28 cellular contexts compared by ENCODE assay signal in the genomic region with DNA sequence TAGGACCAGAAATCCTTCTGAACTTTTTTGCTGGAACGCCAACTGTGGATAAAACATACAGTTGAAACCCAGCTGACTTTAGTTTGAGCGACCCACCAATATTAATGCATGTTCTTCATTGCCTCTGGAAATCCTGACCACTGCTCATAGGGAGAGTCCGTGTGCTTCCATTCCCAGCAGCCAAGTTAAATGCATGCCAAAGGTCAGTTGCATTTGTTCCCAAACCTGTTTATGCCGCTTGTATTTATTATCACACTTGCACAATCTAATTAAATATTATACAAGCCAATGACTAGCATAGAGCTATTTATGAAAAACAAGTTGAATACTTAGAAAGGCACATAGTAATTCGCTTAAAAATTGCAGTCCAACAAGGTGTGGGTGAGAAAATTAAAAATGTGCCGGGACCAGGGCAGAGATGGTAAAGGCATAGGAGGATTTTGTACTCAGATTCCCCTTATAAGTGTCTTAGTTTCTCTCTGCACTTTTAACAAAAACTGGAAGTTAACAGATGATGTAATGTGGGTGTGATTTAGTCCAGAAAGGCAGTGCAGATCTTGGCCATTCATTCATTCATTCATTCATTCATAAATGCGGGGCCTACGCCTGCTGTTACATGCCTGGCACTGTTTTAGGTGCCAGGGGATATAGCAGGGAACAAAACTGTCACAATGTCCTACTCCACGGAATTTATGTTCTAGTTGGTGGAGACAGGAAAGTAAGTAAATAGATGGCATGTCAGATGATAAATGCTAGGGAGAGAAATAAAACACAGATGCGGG.
DNase-seq lines count a peak whose midpoint lies in the region; ATAC-seq, FAIRE-seq and TF ChIP-seq lines count a peak whose summit lies in the region.
"Had no signal": no experiment of that assay in that cellular context is flagged by ENCODE, and none has a peak within 500 bp of the region (broad histone marks: within the 10 kb centered on the region; RNA-seq: fewer than 3 reads in every experiment).

No MANE protein-coding gene starts in this region.

- H3K27ac ChIP-seq in breast epithelium, result peak overlapping the region; percentile 83 to 86
- peak overlapping the region in 2 of 4 donors; percentile 14 to 30 for H3K27ac ChIP-seq in pancreas
- H3K27ac ChIP-seq: ascending aorta, gastroesophageal sphincter, neutrophil, tibial nerve had no signal

- H3K27ac Mint-ChIP-seq in stimulated activated naive CD8-positive, alpha-beta T cell treated with anti-CD3 and anti-CD28 coated beads, Interleukin-15, amount 100 ng/mL, for 72 hours, result peak overlapping the region; percentile 44 to 90
- H3K27ac Mint-ChIP-seq: activated CD8-positive, alpha-beta T cell treated with anti-CD3 and anti-CD28 coated beads for 36 hours had no signal

- H3K4me1 Mint-ChIP-seq in stimulated activated naive CD8-positive, alpha-beta T cell treated with anti-CD3 and anti-CD28 coated beads, Interleukin-15, amount 100 ng/mL, for 72 hours, result peaks cover 48% of the 10 kb centered on the region

- whole genome bisulfite sequencing in pancreas, 2 donors, result 52% methylated on average over 10 of the region's 10 CpGs

- peaks cover 4 to 13% of the 10 kb centered on the region in 2 donors for H3K4me1 ChIP-seq in breast epithelium
- H3K4me1 ChIP-seq in pancreas, result peaks cover 5 to 12% (median 7%) of the 10 kb centered on the region in 3 donors
- H3K4me1 ChIP-seq: ascending aorta, HAP-1 had no signal

- TF ChIP-seq CTCF in breast epithelium (IDR thresholded peaks at IDR 0.05) (no peak), pancreas (IDR thresholded peaks at IDR 0.05) (no peak)

- no peak for FAIRE-seq in pancreas (lab: Jason Lieb, UNC)
- FAIRE-seq: GM18507, HTR-8/SVneo had no signal

- H3K36me3 ChIP-seq in breast epithelium, result no peaks in the 10 kb centered on the region
- H3K36me3 ChIP-seq in pancreas, result no peaks in the 10 kb centered on the region
- H3K36me3 ChIP-seq: HAP-1 had no signal

- H3K9me3 ChIP-seq in breast epithelium (no peaks in the 10 kb centered on the region), pancreas (no peaks in the 10 kb centered on the region)
- H3K9me3 ChIP-seq: ascending aorta, BLaER1, gastroesophageal sphincter, HAP-1, neutrophil, tibial nerve had no signal

- intact Hi-C loops in breast epithelium (cut with DNase I; ENCODE audit: low total_unique reads) (no loop called here), pancreas (cut with DNase I) (loop anchor here in 1 of 3 donors (10.0 kb wide), 1 partner anchor 135 kb away; no protein-coding TSS in a partner anchor)

- no peak for TF ChIP-seq POLR2A in breast epithelium (IDR thresholded peaks at IDR 0.05)

- H3K27me3 Mint-ChIP-seq in stimulated activated naive CD8-positive, alpha-beta T cell treated with anti-CD3 and anti-CD28 coated beads, Interleukin-15, amount 100 ng/mL, for 72 hours, result no peaks in the 10 kb centered on the region
- H3K27me3 Mint-ChIP-seq: activated CD8-positive, alpha-beta T cell treated with anti-CD3 and anti-CD28 coated beads for 36 hours had no signal

- H3K27me3 ChIP-seq in breast epithelium (no peaks in the 10 kb centered on the region), pancreas (no peaks in the 10 kb centered on the region)
- H3K27me3 ChIP-seq: ascending aorta, BLaER1, gastroesophageal sphincter, neutrophil, tibial nerve had no signal

- no peak overlapping the region for H3K4me3 Mint-ChIP-seq in stimulated activated naive CD8-positive, alpha-beta T cell treated with anti-CD3 and anti-CD28 coated beads, Interleukin-15, amount 100 ng/mL, for 72 hours
- H3K4me3 Mint-ChIP-seq: activated CD8-positive, alpha-beta T cell treated with anti-CD3 and anti-CD28 coated beads for 36 hours had no signal

- no peak overlapping the region for H3K4me3 ChIP-seq in breast epithelium
- H3K4me3 ChIP-seq in pancreas, result no peak overlapping the region
- H3K4me3 ChIP-seq: ascending aorta, BLaER1, gastroesophageal sphincter, HAP-1, lung, tibial nerve had no signal

- no peak for DNase-seq in stimulated activated naive CD8-positive, alpha-beta T cell treated with anti-CD3 and anti-CD28 coated beads, Interleukin-15, amount 100 ng/mL, for 72 hours
- no peak for DNase-seq in stimulated activated naive CD8-positive, alpha-beta T cell treated with anti-CD3 and anti-CD28 coated beads, Interleukin-15, Interleukin-2, amounts not matched to agents 100 U/mL and 50 U/mL, for 24 hours
- DNase-seq in breast epithelium (ENCODE audit: low spot score in 2 of 2), result peak in 1 of 2 donors; percentile 27
- DNase-seq in pancreas, result no peak
- DNase-seq in DMS 273 (lab: John Stamatoyannopoulos, UW; ENCODE audit: unreplicated experiment), result no peak
- DNase-seq: activated CD4-positive, CD25-positive, alpha-beta regulatory T cell; activated CD8-positive, alpha-beta T cell treated with anti-CD3 and anti-CD28 coated beads for 36 hours; activated naive CD4-positive, alpha-beta T cell treated with Interleukin-2 at 50 U/mL for 16 hours; activated T-cell treated with anti-CD3 and anti-CD28 coated beads for 4 hours; DMS 273 treated with DMSO at 0.1 percent for 48 hours; effector CD8-positive, alpha-beta T cell; Karpas-422; NCI-H187; NCI-H526 treated with DMSO at 0.1 percent for 48 hours; stimulated activated CD4-positive, alpha-beta T cell treated with anti-CD3 and anti-CD28 coated beads, Interleukin-2, amount 100 ng/mL, for 48 hours; stimulated activated naive CD4-positive, alpha-beta T cell treated with Interleukin-2 at 50 U/mL for 16 hours had no signal

- no peaks in the 10 kb centered on the region for H3K9me3 Mint-ChIP-seq in stimulated activated naive CD8-positive, alpha-beta T cell treated with anti-CD3 and anti-CD28 coated beads, Interleukin-15, amount 100 ng/mL, for 72 hours
- H3K9me3 Mint-ChIP-seq: activated CD8-positive, alpha-beta T cell treated with anti-CD3 and anti-CD28 coated beads for 36 hours had no signal

- ATAC-seq in stimulated activated naive CD8-positive, alpha-beta T cell treated with anti-CD3 and anti-CD28 coated beads, Interleukin-15, amount 100 ng/mL, for 72 hours, result no peak
- no peak for ATAC-seq in stimulated activated naive CD8-positive, alpha-beta T cell treated with anti-CD3 and anti-CD28 coated beads, Interleukin-15, Interleukin-2, amounts not matched to agents 100 U/mL and 50 U/mL, for 24 hours
- ATAC-seq in pancreas (peak; percentile 46 to 72 (median 64)), GM18861 (IDR thresholded peaks at IDR 0.05; ENCODE audit: unreplicated experiment) (no peak), HG03469 (IDR thresholded peaks at IDR 0.05; ENCODE audit: unreplicated experiment) (no peak), HG03378 (IDR thresholded peaks at IDR 0.05; ENCODE audit: unreplicated experiment) (no peak)
- ATAC-seq: activated CD8-positive, alpha-beta T cell treated with anti-CD3 and anti-CD28 coated beads for 36 hours; gastroesophageal sphincter had no signal

Comparison
In these comparisons a context has a peak if more than half of its experiments do, and no peak if none do; other contexts are left out.
1. ATAC-seq: peak in pancreas (4 of 4); none in stimulated activated naive CD8-positive, alpha-beta T cell treated with anti-CD3 and anti-CD28 coated beads, Interleukin-15, amount 100 ng/mL, for 72 hours (single experiment), stimulated activated naive CD8-positive, alpha-beta T cell treated with anti-CD3 and anti-CD28 coated beads, Interleukin-15, Interleukin-2, amounts not matched to agents 100 U/mL and 50 U/mL, for 24 hours (single experiment), GM18861 (single experiment), HG03469 (single experiment) and HG03378 (single experiment).